Comparison of ENCODE assay signal across 20 cellular contexts in genomic region chr6:42870145-42870936, GRCh38. TPM values are rescaled to one million over a fixed set of nuclear protein-coding genes. Genes with fewer than 3 reads are reported as not detected.
DNase-seq lines count a peak whose midpoint lies in the region; ATAC-seq, FAIRE-seq and TF ChIP-seq lines count a peak whose summit lies in the region.
"Had no signal": no experiment of that assay in that cellular context is flagged by ENCODE, and none has a peak within 500 bp of the region (broad histone marks: within the 10 kb centered on the region; RNA-seq: fewer than 3 reads in every experiment).

No MANE protein-coding gene starts in this region.

- H3K4me2 ChIP-seq in HepG2 (ENCODE audit: low read depth, low read length) = no peak overlapping the region

- H3K4me3 Mint-ChIP-seq in effector memory CD8-positive, alpha-beta T cell = no peak overlapping the region
- H3K4me3 Mint-ChIP-seq in stimulated activated naive B cell treated with anti-CD40 and anti-IgM and Interleukin-4, amounts not matched to agents 10 μg/mL and 1 μg/mL and 100 μg/mL, for 72 hours = no peak overlapping the region
- H3K4me3 Mint-ChIP-seq in glutamatergic neuron (ENCODE audit: unreplicated experiment) = no peak overlapping the region
- H3K4me3 Mint-ChIP-seq: CD4-positive, CD25-positive, alpha-beta regulatory T cell had no signal

- no peak for FAIRE-seq in HepG2 (lab: Jason Lieb, UNC)

- TF ChIP-seq CTCF in HepG2 (CRISPR knock-in tag; IDR thresholded peaks at IDR 0.05) = no peak
- TF ChIP-seq CTCF in right lobe of liver (IDR thresholded peaks at IDR 0.05) = no peak
- TF ChIP-seq CTCF in Panc1 (IDR thresholded peaks at IDR 0.05) = no peak
- no peak for TF ChIP-seq CTCF in glutamatergic neuron (IDR thresholded peaks at IDR 0.05; ENCODE audit: partially characterized antibody, unreplicated experiment)

- H3K36me3 ChIP-seq in HepG2 (replicated peaks in 1 of 2; ENCODE audit: control insufficient read depth in 1 of 2, insufficient read depth in 2 of 2, low read length in 2 of 2) = peaks cover 4 to 14% of the 10 kb centered on the region in 2 experiments; a peak in 3 of 5 replicates
- H3K36me3 ChIP-seq in right lobe of liver = peaks cover 0 to 8% (median 4%) of the 10 kb centered on the region in 4 donors
- H3K36me3 ChIP-seq in Panc1 (ENCODE audit: control insufficient read depth, insufficient read depth, low read length) = peaks cover 2% of the 10 kb centered on the region; the same call in 1 of the 2 replicates
- H3K36me3 ChIP-seq: MG63 had no signal

- TF ChIP-seq EP300 in HepG2 (IDR thresholded peaks at IDR 0.05; ENCODE audit: low read depth in 2 of 2, low read length in 2 of 2) = no peak
- TF ChIP-seq EP300 in HepG2 (CRISPR knock-in tag; IDR thresholded peaks at IDR 0.05; ENCODE audit: borderline replicate concordance) = no peak

- H3K4me1 Mint-ChIP-seq in effector memory CD8-positive, alpha-beta T cell (ENCODE audit: low read depth in 2 of 2) = peaks cover 0 to 3% of the 10 kb centered on the region in 2 donors
- no peaks in the 10 kb centered on the region for H3K4me1 Mint-ChIP-seq in stimulated activated naive B cell treated with anti-CD40 and anti-IgM and Interleukin-4, amounts not matched to agents 10 μg/mL and 1 μg/mL and 100 μg/mL, for 72 hours
- H3K4me1 Mint-ChIP-seq in glutamatergic neuron (ENCODE audit: low read depth, unreplicated experiment) = no peaks in the 10 kb centered on the region

- H3K4me1 ChIP-seq in HepG2 (ENCODE audit: insufficient read depth, low read length) (peaks cover 17% of the 10 kb centered on the region), right lobe of liver (no peaks in the 10 kb centered on the region), Panc1 (ENCODE audit: control insufficient read depth, insufficient read depth, low read length) (no peaks in the 10 kb centered on the region)

- in situ Hi-C loops in HepG2 (cut with HindIII; ENCODE audit: extremely low pct_ligation_motif_present, low pct_unique_long_range_greater_than_20kb) (no loop called here), Panc1 (cut with HindIII; ENCODE audit: low pct_unique_long_range_greater_than_20kb, low sequenced_read_pairs) (no loop called here)

- H3K27ac ChIP-seq in HepG2 (ENCODE audit: extremely low read length, insufficient read depth, low read length) (no peak overlapping the region), right lobe of liver (no peak overlapping the region), Panc1 (ENCODE audit: low read length) (no peak overlapping the region)
- H3K27ac ChIP-seq: GM23248 had no signal

- BruUV-seq in HepG2 (replicated peaks; lab: Mats Ljungman, UMichigan) (no TSS peak), Panc1 (replicated peaks; lab: Mats Ljungman, UMichigan) (no TSS peak)

- DNase-seq in HepG2 (ENCODE audit: low spot score) (no peak), right lobe of liver (no peak), Panc1 (ENCODE audit: low read depth, low spot score) (no peak), glutamatergic neuron (no peak), HT-29 (ENCODE audit: low spot score) (no peak)
- no peak for DNase-seq in effector memory CD8-positive, alpha-beta T cell
- no peak for DNase-seq in stimulated activated naive B cell treated with anti-CD40 and anti-IgM and Interleukin-4, amounts not matched to agents 10 μg/mL and 1 μg/mL and 100 μg/mL, for 72 hours
- DNase-seq: ACHN; CD4-positive, CD25-positive, alpha-beta regulatory T cell; DND-41; GF-D8; GM23248; MG63; NCI-H1092 treated with DMSO at 0.1 percent for 48 hours; NCI-H1694 treated with DMSO at 0.1 percent for 48 hours; NCI-H345; NCI-H69; NK-92 treated with Interleukin-12 subunit alpha and Interleukin-12 subunit beta, amount 100 ng/mL, for 24 hours; OCI-M1 had no signal

- H3K79me2 ChIP-seq in HepG2 (ENCODE audit: insufficient read depth, low read length) = no peaks in the 10 kb centered on the region

- peak overlapping the region; percentile 25 to 52 for H3K27ac Mint-ChIP-seq in effector memory CD8-positive, alpha-beta T cell
- peak overlapping the region; percentile 56 for H3K27ac Mint-ChIP-seq in stimulated activated naive B cell treated with anti-CD40 and anti-IgM and Interleukin-4, amounts not matched to agents 10 μg/mL and 1 μg/mL and 100 μg/mL, for 72 hours
- H3K27ac Mint-ChIP-seq in glutamatergic neuron (ENCODE audit: unreplicated experiment) = no peak overlapping the region

- H3K9me3 Mint-ChIP-seq in effector memory CD8-positive, alpha-beta T cell = no peaks in the 10 kb centered on the region
- no peaks in the 10 kb centered on the region for H3K9me3 Mint-ChIP-seq in stimulated activated naive B cell treated with anti-CD40 and anti-IgM and Interleukin-4, amounts not matched to agents 10 μg/mL and 1 μg/mL and 100 μg/mL, for 72 hours
- no peaks in the 10 kb centered on the region for H3K9me3 Mint-ChIP-seq in glutamatergic neuron (ENCODE audit: unreplicated experiment)
- H3K9me3 Mint-ChIP-seq: CD4-positive, CD25-positive, alpha-beta regulatory T cell had no signal

- H4K20me1 ChIP-seq in HepG2 (ENCODE audit: insufficient read depth, low read length) = no peaks in the 10 kb centered on the region

- CTCF ChIA-PET in HepG2 (lab: Yijun Ruan, JAX; ENCODE audit: low intra/inter-chr PET ratio, low total read pairs) (no interaction called here), Panc1 (lab: Charles Lee) (no interaction called here)

- intact Hi-C loops in HepG2 (cut with micrococcal nuclease; ENCODE audit: unreplicated experiment) (loop anchor here (5.0 kb wide), 1 partner anchor 963 kb away; no protein-coding TSS in a partner anchor), right lobe of liver (cut with DNase I) (loop anchor here in 1 of 2 donors (10.0 kb wide), 1 partner anchor 206 kb away; no protein-coding TSS in a partner anchor), Panc1 (cut with micrococcal nuclease; ENCODE audit: unreplicated experiment) (no loop called here)

- no peaks in the 10 kb centered on the region for H3K27me3 ChIP-seq in HepG2 (ENCODE audit: control insufficient read depth in 1 of 2, insufficient read depth in 2 of 2, low read length in 2 of 2)
- no peaks in the 10 kb centered on the region for H3K27me3 ChIP-seq in right lobe of liver
- H3K27me3 ChIP-seq in Panc1 (ENCODE audit: control insufficient read depth, insufficient read depth, low read length) = no peaks in the 10 kb centered on the region
- H3K27me3 ChIP-seq: MG63 had no signal

- 58% methylated on average over 2 of the region's 2 CpGs for WGBS in HepG2 (ENCODE audit: low lambda C conversion rate)
- 56% methylated on average over 2 of the region's 2 CpGs for WGBS in right lobe of liver (ENCODE audit: insufficient coverage, low coverage, low lambda C conversion rate, missing lambda C conversion rate)

- TF ChIP-seq POLR2A in HepG2 (IDR thresholded peaks at IDR 0.05; ENCODE audit: insufficient read depth in 1 of 2, low read depth in 2 of 2, low read length in 2 of 2) = no peak
- TF ChIP-seq POLR2A in right lobe of liver (IDR thresholded peaks at IDR 0.05) = no peak

- no peak for TF ChIP-seq RAD21 in HepG2 (CRISPR knock-in tag; IDR thresholded peaks at IDR 0.05)

- POLR2A ChIA-PET in HepG2 (lab: Yijun Ruan, JAX) (no interaction called here), Panc1 (lab: Charles Lee) (interaction anchor here (0.6 kb wide), 1 partner anchor 52 kb away, joined by 11 read pairs; no protein-coding TSS in a partner anchor)

- H3K4me3 ChIP-seq in HepG2 (replicated peaks in 1 of 3; ENCODE audit: insufficient read depth in 1 of 3, low read depth in 2 of 3, low read length in 3 of 3) (no peak overlapping the region), right lobe of liver (no peak overlapping the region), Panc1 (ENCODE audit: low read depth in 2 of 2, low read length in 2 of 2) (no peak overlapping the region)
- H3K4me3 ChIP-seq: GM23248, MG63 had no signal

- no peak overlapping the region for H3K9ac ChIP-seq in HepG2 (ENCODE audit: insufficient read depth, low read depth, low read length)
- H3K9ac ChIP-seq: GM23248 had no signal

- ATAC-seq in HepG2 = peak; percentile 68
- no peak for ATAC-seq in right lobe of liver
- peak; percentile 60; the same call in 1 of the 2 replicates for ATAC-seq in Panc1
- ATAC-seq in effector memory CD8-positive, alpha-beta T cell (replicated peaks) = no peak
- no peak for ATAC-seq in stimulated activated naive B cell treated with anti-CD40 and anti-IgM and Interleukin-4, amounts not matched to agents 10 μg/mL and 1 μg/mL and 100 μg/mL, for 72 hours (replicated peaks)
- ATAC-seq: HCT116 had no signal

- peaks cover 21% of the 10 kb centered on the region for H3K36me3 Mint-ChIP-seq in effector memory CD8-positive, alpha-beta T cell (ENCODE audit: insufficient read depth)
- peaks cover 11 to 16% of the 10 kb centered on the region in 2 donors for H3K36me3 Mint-ChIP-seq in stimulated activated naive B cell treated with anti-CD40 and anti-IgM and Interleukin-4, amounts not matched to agents 10 μg/mL and 1 μg/mL and 100 μg/mL, for 72 hours
- H3K36me3 Mint-ChIP-seq in glutamatergic neuron (ENCODE audit: unreplicated experiment) = no peaks in the 10 kb centered on the region

- H2AFZ ChIP-seq in HepG2 (ENCODE audit: low read length) = no peak overlapping the region
- H2AFZ ChIP-seq: GM23248 had no signal

- no peaks in the 10 kb centered on the region for H3K9me3 ChIP-seq in HepG2 (ENCODE audit: low read length)
- no peaks in the 10 kb centered on the region for H3K9me3 ChIP-seq in right lobe of liver
- no peaks in the 10 kb centered on the region for H3K9me3 ChIP-seq in Panc1 (ENCODE audit: control insufficient read depth, insufficient read depth, low read depth, low read length)
- H3K9me3 ChIP-seq: MG63 had no signal

- H3K27me3 Mint-ChIP-seq in effector memory CD8-positive, alpha-beta T cell = no peaks in the 10 kb centered on the region
- H3K27me3 Mint-ChIP-seq in stimulated activated naive B cell treated with anti-CD40 and anti-IgM and Interleukin-4, amounts not matched to agents 10 μg/mL and 1 μg/mL and 100 μg/mL, for 72 hours = no peaks in the 10 kb centered on the region
- H3K27me3 Mint-ChIP-seq in glutamatergic neuron (ENCODE audit: unreplicated experiment) = peaks cover 2% of the 10 kb centered on the region
- H3K27me3 Mint-ChIP-seq: CD4-positive, CD25-positive, alpha-beta regulatory T cell had no signal

RNA-seq across cellular contexts. Expression of gene RPL7L1, which starts 9.1 kb away (rescaled TPM):
- 179 and 228 TPM in 2 replicates for total RNA-seq in HepG2 (2016; rRNA removed; fragmentation: Illumina TruSeq; extraction: Trizol)
- total RNA-seq in HepG2 (2016; cell fraction: cytosol; rRNA removed; fragmentation: Illumina TruSeq; extraction: Trizol; ENCODE audit: low read depth) = 34.8 and 36.3 TPM in 2 replicates
- 172 and 248 TPM in 2 replicates for total RNA-seq in HepG2 (2016; cell fraction: insoluble cytoplasmic fraction; rRNA removed; fragmentation: Illumina TruSeq; extraction: Trizol)
- 98.2 and 108 TPM in 2 replicates for total RNA-seq in HepG2 (2016; cell fraction: membrane; rRNA removed; fragmentation: Illumina TruSeq; extraction: Trizol)
- total RNA-seq in HepG2 (2016; cell fraction: nucleus; rRNA removed; fragmentation: Illumina TruSeq; extraction: Trizol) = 79.2 and 84.2 TPM in 2 replicates
- 51.6 and 52.0 TPM in 2 replicates for polyA plus RNA-seq in HepG2 (2011; rRNA removed)
- polyA plus RNA-seq in HepG2 (2011; cell fraction: cytosol; rRNA removed) = 40.8 and 57.7 TPM in 2 replicates
- polyA plus RNA-seq in HepG2 (2011; cell fraction: nucleus; rRNA removed) = 18.1 and 25.2 TPM in 2 replicates
- polyA plus RNA-seq in HepG2 (2012) = 116 and 118 TPM in 2 replicates
- polyA plus RNA-seq in HepG2 (2016; cell fraction: cytosol; fragmentation: Illumina TruSeq; extraction: Trizol; ENCODE audit: low read depth) = 16.4 and 17.2 TPM in 2 replicates
- polyA plus RNA-seq in HepG2 (2016; cell fraction: insoluble cytoplasmic fraction; fragmentation: Illumina TruSeq; extraction: Trizol; ENCODE audit: low read depth) = 182 and 194 TPM in 2 replicates
- polyA plus RNA-seq in HepG2 (2016; cell fraction: membrane; fragmentation: Illumina TruSeq; extraction: Trizol; ENCODE audit: low read depth) = 45.4 and 49.4 TPM in 2 replicates
- 90.1 and 101 TPM in 2 replicates for polyA plus RNA-seq in HepG2 (2016; cell fraction: nucleus; fragmentation: Illumina TruSeq; extraction: Trizol; ENCODE audit: insufficient read depth, low read depth)
- 58.1 and 94.4 TPM in 2 replicates for polyA minus RNA-seq in HepG2 (2011; rRNA and poly(A)+ RNA removed; ENCODE audit: low replicate concordance)
- polyA minus RNA-seq in HepG2 (2011; cell fraction: cytosol; rRNA and poly(A)+ RNA removed) = 36.1 and 48.1 TPM in 2 replicates
- polyA minus RNA-seq in HepG2 (2011; cell fraction: nucleus; rRNA and poly(A)+ RNA removed) = 68.2 and 106 TPM in 2 replicates
- total RNA-seq in right lobe of liver = 100 to 1,000 TPM in 1 of 6 experiments, 10 to 100 TPM in 5; 36.6 to 114 (median 44.2) TPM
- total RNA-seq in Panc1 (2021; ENCODE audit: unreplicated experiment) = 109 TPM
- 65.9 TPM for polyA plus RNA-seq in Panc1 (2012; ENCODE audit: insufficient read length)
- 80.2 TPM for total RNA-seq in glutamatergic neuron (ENCODE audit: unreplicated experiment)
- total RNA-seq in HT-29 (2014; rRNA removed; shearing (Covaris generic)) = 63.6 and 67.1 TPM in 2 replicates

RNA-seq across cellular contexts. Expression of gene PTCRA, which starts 45.5 kb away (rescaled TPM):
- total RNA-seq in HepG2 (2016; rRNA removed; fragmentation: Illumina TruSeq; extraction: Trizol) (not detected in 2 replicates), right lobe of liver (under 1 TPM in 3 of 6 experiments, not detected in 3; 0.31 to 0.46 (median 0.37) TPM), Panc1 (2021; ENCODE audit: unreplicated experiment) (not detected), glutamatergic neuron (ENCODE audit: unreplicated experiment) (not detected)
- not detected in 2 replicates for total RNA-seq in HepG2 (2016; cell fraction: cytosol; rRNA removed; fragmentation: Illumina TruSeq; extraction: Trizol; ENCODE audit: low read depth)
- total RNA-seq in HepG2 (2016; cell fraction: insoluble cytoplasmic fraction; rRNA removed; fragmentation: Illumina TruSeq; extraction: Trizol) = not detected in 2 replicates
- total RNA-seq in HepG2 (2016; cell fraction: membrane; rRNA removed; fragmentation: Illumina TruSeq; extraction: Trizol) = not detected in 2 replicates
- total RNA-seq in HepG2 (2016; cell fraction: nucleus; rRNA removed; fragmentation: Illumina TruSeq; extraction: Trizol) = not detected in 2 replicates
- not detected in 2 replicates for polyA plus RNA-seq in HepG2 (2011; rRNA removed)
- polyA plus RNA-seq in HepG2 (2011; cell fraction: cytosol; rRNA removed) = not detected in 2 replicates
- polyA plus RNA-seq in HepG2 (2011; cell fraction: nucleus; rRNA removed) = 0.12 and 0.51 TPM in 2 replicates
- polyA plus RNA-seq in HepG2 (2012) = not detected in 2 replicates
- polyA plus RNA-seq in HepG2 (2016; cell fraction: cytosol; fragmentation: Illumina TruSeq; extraction: Trizol; ENCODE audit: low read depth) = not detected in 2 replicates
- polyA plus RNA-seq in HepG2 (2016; cell fraction: insoluble cytoplasmic fraction; fragmentation: Illumina TruSeq; extraction: Trizol; ENCODE audit: low read depth) = not detected in 2 replicates
- polyA plus RNA-seq in HepG2 (2016; cell fraction: membrane; fragmentation: Illumina TruSeq; extraction: Trizol; ENCODE audit: low read depth) = not detected in 2 replicates
- polyA plus RNA-seq in HepG2 (2016; cell fraction: nucleus; fragmentation: Illumina TruSeq; extraction: Trizol; ENCODE audit: insufficient read depth, low read depth) = not detected in 2 replicates
- not detected in 2 replicates for polyA minus RNA-seq in HepG2 (2011; rRNA and poly(A)+ RNA removed; ENCODE audit: low replicate concordance)
- not detected in 2 replicates for polyA minus RNA-seq in HepG2 (2011; cell fraction: cytosol; rRNA and poly(A)+ RNA removed)
- not detected in 2 replicates for polyA minus RNA-seq in HepG2 (2011; cell fraction: nucleus; rRNA and poly(A)+ RNA removed)
- not detected for polyA plus RNA-seq in Panc1 (2012; ENCODE audit: insufficient read length)
- total RNA-seq in HT-29 (2014; rRNA removed; shearing (Covaris generic)) = not detected in 2 replicates
- total RNA-seq: GM23248 had no signal
- polyA plus RNA-seq: CD4-positive, CD25-positive, alpha-beta regulatory T cell; GM23248 had no signal

RNA-seq across cellular contexts. Expression of gene CNPY3, which starts 58.9 kb away (rescaled TPM):
- total RNA-seq in HepG2 (2016; rRNA removed; fragmentation: Illumina TruSeq; extraction: Trizol) = 31.4 and 60.2 TPM in 2 replicates
- total RNA-seq in HepG2 (2016; cell fraction: cytosol; rRNA removed; fragmentation: Illumina TruSeq; extraction: Trizol; ENCODE audit: low read depth) = 25.4 and 31.7 TPM in 2 replicates
- 32.0 and 60.7 TPM in 2 replicates for total RNA-seq in HepG2 (2016; cell fraction: insoluble cytoplasmic fraction; rRNA removed; fragmentation: Illumina TruSeq; extraction: Trizol)
- 38.9 and 45.0 TPM in 2 replicates for total RNA-seq in HepG2 (2016; cell fraction: membrane; rRNA removed; fragmentation: Illumina TruSeq; extraction: Trizol)
- 42.6 and 49.4 TPM in 2 replicates for total RNA-seq in HepG2 (2016; cell fraction: nucleus; rRNA removed; fragmentation: Illumina TruSeq; extraction: Trizol)
- polyA plus RNA-seq in HepG2 (2011; rRNA removed) = 38.3 and 42.3 TPM in 2 replicates
- polyA plus RNA-seq in HepG2 (2011; cell fraction: cytosol; rRNA removed) = 43.4 and 51.8 TPM in 2 replicates
- 30.8 and 35.3 TPM in 2 replicates for polyA plus RNA-seq in HepG2 (2011; cell fraction: nucleus; rRNA removed)
- 51.7 and 54.0 TPM in 2 replicates for polyA plus RNA-seq in HepG2 (2012)
- polyA plus RNA-seq in HepG2 (2016; cell fraction: cytosol; fragmentation: Illumina TruSeq; extraction: Trizol; ENCODE audit: low read depth) = 38.7 and 48.0 TPM in 2 replicates
- polyA plus RNA-seq in HepG2 (2016; cell fraction: insoluble cytoplasmic fraction; fragmentation: Illumina TruSeq; extraction: Trizol; ENCODE audit: low read depth) = 35.6 and 38.7 TPM in 2 replicates
- polyA plus RNA-seq in HepG2 (2016; cell fraction: membrane; fragmentation: Illumina TruSeq; extraction: Trizol; ENCODE audit: low read depth) = 44.3 and 50.0 TPM in 2 replicates
- polyA plus RNA-seq in HepG2 (2016; cell fraction: nucleus; fragmentation: Illumina TruSeq; extraction: Trizol; ENCODE audit: insufficient read depth, low read depth) = 94.9 and 101 TPM in 2 replicates
- polyA minus RNA-seq in HepG2 (2011; rRNA and poly(A)+ RNA removed; ENCODE audit: low replicate concordance) = 28.5 and 45.2 TPM in 2 replicates
- 16.2 and 20.4 TPM in 2 replicates for polyA minus RNA-seq in HepG2 (2011; cell fraction: cytosol; rRNA and poly(A)+ RNA removed)
- polyA minus RNA-seq in HepG2 (2011; cell fraction: nucleus; rRNA and poly(A)+ RNA removed) = 9.7 and 11.9 TPM in 2 replicates
- 10 to 100 TPM; 11.1 to 75.4 (median 28.8) TPM for total RNA-seq in right lobe of liver
- 72.8 TPM for total RNA-seq in Panc1 (2021; ENCODE audit: unreplicated experiment)
- 110 TPM for polyA plus RNA-seq in Panc1 (2012; ENCODE audit: insufficient read length)
- total RNA-seq in glutamatergic neuron (ENCODE audit: unreplicated experiment) = 36.8 TPM
- 50.2 and 54.5 TPM in 2 replicates for total RNA-seq in HT-29 (2014; rRNA removed; shearing (Covaris generic))

Comparison
In these comparisons a context has a peak if more than half of its experiments do, and no peak if none do; other contexts are left out.
1. ATAC-seq: peak in HepG2 (single experiment) and Panc1 (single experiment); none in right lobe of liver (0 of 4), effector memory CD8-positive, alpha-beta T cell (single experiment) and stimulated activated naive B cell treated with anti-CD40 and anti-IgM and Interleukin-4, amounts not matched to agents 10 μg/mL and 1 μg/mL and 100 μg/mL, for 72 hours (0 of 2).